29 cellular contexts compared by ENCODE assay signal in genomic region chr17:12734852-12735430, GRCh38. TPM values are rescaled to one million over a fixed set of nuclear protein-coding genes. Genes with fewer than 3 reads are reported as not detected.
DNase-seq lines count a peak whose midpoint lies in the region; ATAC-seq, FAIRE-seq and TF ChIP-seq lines count a peak whose summit lies in the region.
"Had no signal": no experiment of that assay in that cellular context is flagged by ENCODE, and none has a peak within 500 bp of the region (broad histone marks: within the 10 kb centered on the region; RNA-seq: fewer than 3 reads in every experiment).

No MANE protein-coding gene starts in this region.

- intact Hi-C loops in cardiac septum (cut with DNase I) = loop anchor here (10.0 kb wide), 1 partner anchor 370 kb away; no protein-coding TSS in a partner anchor

- H2BK5ac ChIP-seq in mesenchymal stem cell (ENCODE audit: low read depth, low read length, poor library complexity, severe bottlenecking) = no peak overlapping the region

- H3K27ac ChIP-seq in mesenchymal stem cell (ENCODE audit: low read length, poor library complexity, severe bottlenecking) (no peak overlapping the region), small intestine (ENCODE audit: low read depth in 1 of 2, low read length in 1 of 2) (peak overlapping the region; percentile 37 to 39), suprapubic skin (no peak overlapping the region)
- H3K27ac ChIP-seq: neutrophil, prostate gland, SJSA1, upper lobe of right lung, WERI-Rb-1 had no signal

- H3K36me3 ChIP-seq in mesenchymal stem cell (ENCODE audit: control insufficient read depth in 1 of 2, insufficient read depth in 2 of 2, low read depth in 1 of 2, low read length in 2 of 2) (no peaks in the 10 kb centered on the region), small intestine (ENCODE audit: control insufficient read depth in 2 of 2, insufficient read depth in 2 of 2, low read length in 2 of 2) (no peaks in the 10 kb centered on the region), suprapubic skin (no peaks in the 10 kb centered on the region)
- H3K36me3 ChIP-seq: adrenal gland, neutrophil, prostate gland, SJSA1, upper lobe of right lung, WERI-Rb-1 had no signal

- H3K4me2 ChIP-seq in mesenchymal stem cell (ENCODE audit: low read length, poor library complexity, severe bottlenecking) = no peak overlapping the region

- FAIRE-seq in small intestine (lab: Jason Lieb, UNC) = no peak
- FAIRE-seq: GM12892, H54 had no signal

- no peak for ATAC-seq in activated naive CD8-positive, alpha-beta T cell treated with anti-CD3 and anti-CD28 coated beads, Interleukin-2, amount 50 U/mL, for 24 hours
- ATAC-seq: activated CD8-positive, alpha-beta T cell treated with anti-CD3 and anti-CD28 coated beads, Interleukin-2, amount 10 ng/mL, durations not matched to agents 7 days and 5 days; CD8-positive, alpha-beta T cell; stimulated activated naive B cell treated with anti-CD40 and anti-IgM and Interleukin-4, amounts not matched to agents 10 μg/mL and 1 μg/mL and 100 μg/mL, for 72 hours; upper lobe of right lung had no signal

- DNase-seq in ecto neural progenitor cell (ENCODE audit: low spot score) (peak; percentile 27), cardiac septum (ENCODE audit: low spot score) (peak; percentile 85), mesenchymal stem cell (no peak), small intestine (peak; percentile 84), suprapubic skin (ENCODE audit: low spot score in 2 of 2) (no peak), G401 (ENCODE audit: low spot score) (no peak)
- DNase-seq in activated naive CD8-positive, alpha-beta T cell treated with anti-CD3 and anti-CD28 coated beads, Interleukin-2, amount 50 U/mL, for 24 hours = no peak
- DNase-seq: activated CD4-positive, alpha-beta T cell treated with anti-CD3 and anti-CD28 coated beads for 4 hours; activated CD8-positive, alpha-beta T cell treated with anti-CD3 and anti-CD28 coated beads, Interleukin-2, amount 10 ng/mL, durations not matched to agents 7 days and 5 days; activated naive CD4-positive, alpha-beta T cell treated with anti-CD3 and anti-CD28 coated beads for 36 hours; CD8-positive, alpha-beta T cell; DMS153; kidney glomerular epithelial cell; mammary epithelial cell; NCI-H1048; NCI-H82; stimulated activated naive B cell treated with anti-CD40 and anti-IgM and Interleukin-4, amounts not matched to agents 10 μg/mL and 1 μg/mL and 100 μg/mL, for 72 hours; substantia nigra; T1000; upper lobe of right lung; WERI-Rb-1 had no signal

- H3K4me3 ChIP-seq in mesenchymal stem cell (ENCODE audit: insufficient read depth in 1 of 2, low read depth in 1 of 2, low read length in 2 of 2) (no peak overlapping the region), small intestine (ENCODE audit: low read depth in 1 of 2, low read length in 2 of 2) (no peak overlapping the region), suprapubic skin (no peak overlapping the region)
- H3K4me3 ChIP-seq: adrenal gland, prostate gland, SJSA1, upper lobe of right lung had no signal

- H3K9me3 ChIP-seq in mesenchymal stem cell (ENCODE audit: control insufficient read depth, low read length) = no peaks in the 10 kb centered on the region
- H3K9me3 ChIP-seq in small intestine (ENCODE audit: control insufficient read depth, low read depth) = no peaks in the 10 kb centered on the region
- H3K9me3 ChIP-seq in suprapubic skin = no peaks in the 10 kb centered on the region
- H3K9me3 ChIP-seq: adrenal gland, neutrophil, prostate gland, SJSA1, upper lobe of right lung had no signal

- H2BK120ac ChIP-seq in mesenchymal stem cell (ENCODE audit: low read depth, low read length) = no peak overlapping the region

- H4K8ac ChIP-seq in mesenchymal stem cell (ENCODE audit: low read length) = no peak overlapping the region

- H3K18ac ChIP-seq in mesenchymal stem cell (ENCODE audit: low read depth in 1 of 2, low read length in 2 of 2) = no peak overlapping the region

- in situ Hi-C loops in G401 (cut with HindIII; ENCODE audit: low sequenced_read_pairs) = no loop called here

- H3K4me1 ChIP-seq in mesenchymal stem cell (ENCODE audit: control insufficient read depth, insufficient read depth, low read depth, low read length) (peaks cover 4% of the 10 kb centered on the region), small intestine (ENCODE audit: control insufficient read depth in 2 of 2, insufficient read depth in 1 of 2, low read depth in 1 of 2, low read length in 1 of 2) (peaks cover 0 to 4% of the 10 kb centered on the region in 2 donors), suprapubic skin (peaks cover 15% of the 10 kb centered on the region)
- H3K4me1 ChIP-seq: adrenal gland had no signal

- no peaks in the 10 kb centered on the region for H3K27me3 Mint-ChIP-seq in activated naive CD8-positive, alpha-beta T cell treated with anti-CD3 and anti-CD28 coated beads, Interleukin-2, amount 50 U/mL, for 24 hours
- H3K27me3 Mint-ChIP-seq: stimulated activated naive B cell treated with anti-CD40 and anti-IgM and Interleukin-4, amounts not matched to agents 10 μg/mL and 1 μg/mL and 100 μg/mL, for 72 hours had no signal

- whole genome bisulfite sequencing in mesenchymal stem cell = 68% methylated on average over 8 of the region's 9 CpGs
- 52 to 70% (median 56%) methylated on average over 9 of the region's 9 CpGs for WGBS in small intestine, 3 donors
- 84% methylated on average over 9 of the region's 9 CpGs for WGBS in suprapubic skin

- H3K4ac ChIP-seq in mesenchymal stem cell (ENCODE audit: low read depth in 1 of 2, low read length in 2 of 2) = no peak overlapping the region

- no peak overlapping the region for H3K4me3 Mint-ChIP-seq in activated naive CD8-positive, alpha-beta T cell treated with anti-CD3 and anti-CD28 coated beads, Interleukin-2, amount 50 U/mL, for 24 hours
- H3K4me3 Mint-ChIP-seq: activated CD8-positive, alpha-beta T cell treated with anti-CD3 and anti-CD28 coated beads, Interleukin-2, amount 10 ng/mL, durations not matched to agents 7 days and 5 days; activated naive CD4-positive, alpha-beta T cell treated with anti-CD3 and anti-CD28 coated beads for 36 hours; B cell; brain; CD8-positive, alpha-beta T cell; stimulated activated naive B cell treated with anti-CD40 and anti-IgM and Interleukin-4, amounts not matched to agents 10 μg/mL and 1 μg/mL and 100 μg/mL, for 72 hours had no signal

- no peak for TF ChIP-seq POLR2A in suprapubic skin (IDR thresholded peaks at IDR 0.05)

- TF ChIP-seq EP300 in suprapubic skin (IDR thresholded peaks at IDR 0.05) = no peak

- no peak overlapping the region for H3K14ac ChIP-seq in mesenchymal stem cell (ENCODE audit: low read length in 2 of 2)

- no peak overlapping the region for H2AK5ac ChIP-seq in mesenchymal stem cell (ENCODE audit: low read length, severe bottlenecking)

- H2AFZ ChIP-seq in mesenchymal stem cell (ENCODE audit: low read depth, low read length) = peak overlapping the region; percentile 24

- H3K27ac Mint-ChIP-seq in activated naive CD8-positive, alpha-beta T cell treated with anti-CD3 and anti-CD28 coated beads, Interleukin-2, amount 50 U/mL, for 24 hours = no peak overlapping the region
- H3K27ac Mint-ChIP-seq: activated CD8-positive, alpha-beta T cell treated with anti-CD3 and anti-CD28 coated beads, Interleukin-2, amount 10 ng/mL, durations not matched to agents 7 days and 5 days; activated naive CD4-positive, alpha-beta T cell treated with anti-CD3 and anti-CD28 coated beads for 36 hours; B cell; brain; CD8-positive, alpha-beta T cell; stimulated activated naive B cell treated with anti-CD40 and anti-IgM and Interleukin-4, amounts not matched to agents 10 μg/mL and 1 μg/mL and 100 μg/mL, for 72 hours had no signal

- H3K23ac ChIP-seq in mesenchymal stem cell (ENCODE audit: low read length in 2 of 2) = no peak overlapping the region

- H3K9ac ChIP-seq in mesenchymal stem cell (ENCODE audit: low read length) = no peak overlapping the region

- H2BK15ac ChIP-seq in mesenchymal stem cell (ENCODE audit: low read depth, poor library complexity, severe bottlenecking) = no peak overlapping the region

- TF ChIP-seq CTCF in suprapubic skin (IDR thresholded peaks at IDR 0.05) = no peak

- H4K91ac ChIP-seq in mesenchymal stem cell (ENCODE audit: low read length) = no peak overlapping the region

- no peak overlapping the region for H2BK12ac ChIP-seq in mesenchymal stem cell (ENCODE audit: low read length in 2 of 2)

- H3K9me3 Mint-ChIP-seq in activated naive CD8-positive, alpha-beta T cell treated with anti-CD3 and anti-CD28 coated beads, Interleukin-2, amount 50 U/mL, for 24 hours = peaks cover 10% of the 10 kb centered on the region
- H3K9me3 Mint-ChIP-seq: activated naive CD4-positive, alpha-beta T cell treated with anti-CD3 and anti-CD28 coated beads for 36 hours; brain; stimulated activated naive B cell treated with anti-CD40 and anti-IgM and Interleukin-4, amounts not matched to agents 10 μg/mL and 1 μg/mL and 100 μg/mL, for 72 hours had no signal

- no peaks in the 10 kb centered on the region for H3K36me3 Mint-ChIP-seq in activated naive CD8-positive, alpha-beta T cell treated with anti-CD3 and anti-CD28 coated beads, Interleukin-2, amount 50 U/mL, for 24 hours (ENCODE audit: low read depth)
- H3K36me3 Mint-ChIP-seq: brain; CD8-positive, alpha-beta T cell; stimulated activated naive B cell treated with anti-CD40 and anti-IgM and Interleukin-4, amounts not matched to agents 10 μg/mL and 1 μg/mL and 100 μg/mL, for 72 hours had no signal

- no peaks in the 10 kb centered on the region for H3K79me1 ChIP-seq in mesenchymal stem cell (replicated peaks; ENCODE audit: low read length, poor library complexity, severe bottlenecking)

- no peaks in the 10 kb centered on the region for H3K4me1 Mint-ChIP-seq in activated naive CD8-positive, alpha-beta T cell treated with anti-CD3 and anti-CD28 coated beads, Interleukin-2, amount 50 U/mL, for 24 hours
- H3K4me1 Mint-ChIP-seq: B cell; stimulated activated naive B cell treated with anti-CD40 and anti-IgM and Interleukin-4, amounts not matched to agents 10 μg/mL and 1 μg/mL and 100 μg/mL, for 72 hours had no signal

- peaks cover 0 to 25% of the 10 kb centered on the region in 2 experiments for H3K27me3 ChIP-seq in mesenchymal stem cell (ENCODE audit: control insufficient read depth in 1 of 2, insufficient read depth in 1 of 2, low read length in 2 of 2)
- H3K27me3 ChIP-seq in small intestine (ENCODE audit: control insufficient read depth in 2 of 2, insufficient read depth in 2 of 2, low read length in 2 of 2) = no peaks in the 10 kb centered on the region
- peaks cover 5% of the 10 kb centered on the region for H3K27me3 ChIP-seq in suprapubic skin
- H3K27me3 ChIP-seq: adrenal gland, neutrophil, SJSA1, upper lobe of right lung had no signal

RNA-seq across cellular contexts. Expression of gene ARHGAP44, which starts 54.4 kb away (rescaled TPM):
- total RNA-seq in cardiac septum (8.3 TPM), suprapubic skin (1 to 10 TPM; 3.5 to 7.1 (median 5.3) TPM)
- 0.29 TPM for polyA plus RNA-seq in mesenchymal stem cell (2013, experiment 1 of 2)
- polyA plus RNA-seq in mesenchymal stem cell (2013, experiment 2 of 2) = 0.36 TPM
- 10 to 100 TPM in 1 of 3 donors, 1 to 10 TPM in 2; 5.9 to 12.3 (median 7.8) TPM for polyA plus RNA-seq in small intestine
- 0.62 and 1.6 TPM in 2 replicates for total RNA-seq in G401 (2014; rRNA removed; shearing (Covaris generic))
- total RNA-seq: CD8-positive, alpha-beta T cell had no signal

Comparison
In these comparisons a context has a peak if more than half of its experiments do, and no peak if none do; other contexts are left out.
1. DNase-seq: peak in ecto neural progenitor cell (single experiment), cardiac septum (single experiment) and small intestine (single experiment); none in mesenchymal stem cell (single experiment), activated naive CD8-positive, alpha-beta T cell treated with anti-CD3 and anti-CD28 coated beads, Interleukin-2, amount 50 U/mL, for 24 hours (single experiment), suprapubic skin (0 of 2) and G401 (single experiment).
2. H3K27ac ChIP-seq: peak in small intestine (2 of 2); none in mesenchymal stem cell (single experiment) and suprapubic skin (single experiment).